In genomic region chr1:12019858-12020509, GRCh38 we compare ENCODE assay signal across 8 cellular contexts. TPM values are rescaled to one million over a fixed set of nuclear protein-coding genes. Genes with fewer than 3 reads are reported as not detected.
DNase-seq lines count a peak whose midpoint lies in the region; ATAC-seq and TF ChIP-seq lines count a peak whose summit lies in the region.

No MANE protein-coding gene starts in this region.

- no peaks in the 10 kb centered on the region for H4K20me1 ChIP-seq in PC-3 (ENCODE audit: low read length)

- H3K9me2 ChIP-seq in PC-3 (replicated peaks; ENCODE audit: low read length): no peaks in the 10 kb centered on the region

- H2AFZ ChIP-seq in PC-3 (ENCODE audit: low read length): peak overlapping the region; percentile 76

- TF ChIP-seq CTCF in PC-3 (conservative IDR thresholded peaks at IDR 0.05; ENCODE audit: low read depth, low read length): no peak
- no peak for TF ChIP-seq CTCF in mucosa of descending colon (IDR thresholded peaks at IDR 0.05)
- TF ChIP-seq CTCF in GM13977 (IDR thresholded peaks at IDR 0.05; ENCODE audit: extremely low read depth, insufficient read depth, missing control alignments): no peak

- H3K4me1 ChIP-seq in PC-3 (ENCODE audit: insufficient read depth, low read length): no peaks in the 10 kb centered on the region
- peaks cover 5 to 9% of the 10 kb centered on the region in 2 donors for H3K4me1 ChIP-seq in duodenal mucosa (ENCODE audit: control insufficient read depth in 1 of 2, insufficient read depth in 2 of 2, low read length in 2 of 2)
- no peaks in the 10 kb centered on the region for H3K4me1 ChIP-seq in mucosa of descending colon (ENCODE audit: low read depth)

- H3K9ac ChIP-seq in PC-3 (ENCODE audit: low read length): peak overlapping the region; percentile 69
- peak overlapping the region; percentile 54 to 87 for H3K9ac ChIP-seq in duodenal mucosa (ENCODE audit: low read depth in 1 of 2, low read length in 2 of 2)

- H3K4me2 ChIP-seq in PC-3 (ENCODE audit: low read length): peak overlapping the region; percentile 95

- CTCF ChIA-PET in PC-3 (lab: Charles Lee): interaction anchor here (0.6 kb wide), 1 partner anchor 46 kb away, joined by 3 read pairs; no protein-coding TSS in a partner anchor

- no peak for DNase-seq in PC-3
- DNase-seq in mucosa of descending colon: no peak
- no peak for DNase-seq in iPS-NIHi11 (ENCODE audit: low spot score)
- DNase-seq in posterior vena cava (ENCODE audit: low spot score): no peak
- DNase-seq in GM13977 (ENCODE audit: low spot score): no peak

- H3F3A ChIP-seq in PC-3 (ENCODE audit: low read length, unreplicated experiment): no peaks in the 10 kb centered on the region

- POLR2A ChIA-PET in PC-3 (lab: Charles Lee; ENCODE audit: unreplicated experiment): interaction anchor here (1.0 to 1.4 kb wide), 2 partner anchors 111 to 112 kb away, joined by 10 to 20 read pairs; no protein-coding TSS in a partner anchor

- no peak overlapping the region for H3K27ac ChIP-seq in PC-3 (ENCODE audit: low read length)
- H3K27ac ChIP-seq in duodenal mucosa (ENCODE audit: low read depth, low read length): peak overlapping the region; percentile 50

- no peaks in the 10 kb centered on the region for H3K9me3 ChIP-seq in PC-3 (ENCODE audit: low read length)
- no peaks in the 10 kb centered on the region for H3K9me3 ChIP-seq in duodenal mucosa (ENCODE audit: control insufficient read depth in 1 of 2, low read length in 2 of 2)
- no peaks in the 10 kb centered on the region for H3K9me3 ChIP-seq in mucosa of descending colon

- H3K4me3 ChIP-seq in PC-3 (ENCODE audit: low read length): peak overlapping the region; percentile 85
- peak overlapping the region; percentile 77 to 92 for H3K4me3 ChIP-seq in duodenal mucosa (ENCODE audit: low read depth in 1 of 2, low read length in 2 of 2)
- peak overlapping the region; percentile 80 for H3K4me3 ChIP-seq in mucosa of descending colon

- H3K27me3 ChIP-seq in PC-3 (ENCODE audit: low read length) (no peaks in the 10 kb centered on the region), duodenal mucosa (ENCODE audit: control insufficient read depth in 1 of 2, insufficient read depth in 2 of 2, low read length in 2 of 2) (no peaks in the 10 kb centered on the region)

- peak; percentile 1 for ATAC-seq in GM21529 (IDR thresholded peaks at IDR 0.05; ENCODE audit: unreplicated experiment)
- ATAC-seq in PC-3: peak; percentile 3; the same call in 1 of the 2 replicates
- ATAC-seq in mucosa of descending colon: peak; percentile 3
- no peak for ATAC-seq in GM19463 (IDR thresholded peaks at IDR 0.05; ENCODE audit: unreplicated experiment)

- BruUV-seq in PC-3 (replicated peaks; lab: Mats Ljungman, UMichigan): no TSS peak

- H3K36me3 ChIP-seq in PC-3 (ENCODE audit: low read depth, low read length) (no peaks in the 10 kb centered on the region), duodenal mucosa (ENCODE audit: control insufficient read depth in 1 of 2, insufficient read depth in 2 of 2, low read length in 2 of 2) (peaks cover 7 to 18% of the 10 kb centered on the region in 2 donors), mucosa of descending colon (ENCODE audit: low read depth) (peaks cover 3% of the 10 kb centered on the region)

- H3K79me2 ChIP-seq in PC-3 (ENCODE audit: low read length): peaks cover 20% of the 10 kb centered on the region

- in situ Hi-C loops in GM13977 (cut with MboI; ENCODE audit: low pct_unique_long_range_greater_than_20kb, low sequenced_read_pairs, unreplicated experiment): no loop called here

- intact Hi-C loops in PC-3 (cut with micrococcal nuclease) (loop anchor here (2.0 kb wide), 1 partner anchor 59 kb away; no protein-coding TSS in a partner anchor), mucosa of descending colon (cut with DNase I, micrococcal nuclease) (no loop called here), posterior vena cava (cut with DNase I) (no loop called here)

RNA-seq across cellular contexts. Expression of gene MIIP, which starts 0.7 kb away (rescaled TPM):
- total RNA-seq in PC-3 (2014; rRNA removed) (53.5 and 74.9 TPM in 2 replicates), mucosa of descending colon (10 to 100 TPM; 17.6 to 23.9 (median 22.0) TPM), posterior vena cava (10 to 100 TPM; 22.4 to 22.7 TPM)

RNA-seq across cellular contexts. Expression of gene MFN2, which starts 39.7 kb away (rescaled TPM):
- total RNA-seq in PC-3 (2014; rRNA removed) (97.8 and 101 TPM in 2 replicates), mucosa of descending colon (100 to 1,000 TPM; 103 to 131 (median 110) TPM), posterior vena cava (100 to 1,000 TPM in 1 of 2 donors, 10 to 100 TPM in 1; 94.8 to 102 TPM)

RNA-seq across cellular contexts. Expression of gene TNFRSF8, which starts 43.1 kb away (rescaled TPM):
- total RNA-seq in PC-3 (2014; rRNA removed): 0.12 TPM in 1 of 2 replicates, not detected in the other
- under 1 TPM in 2 of 3 donors, not detected in 1; 0.31 to 0.51 TPM for total RNA-seq in mucosa of descending colon
- 1 to 10 TPM in 1 of 2 donors, under 1 TPM in 1; 1.00 to 1.3 TPM for total RNA-seq in posterior vena cava
